Comparison of ENCODE assay signal across 22 cellular contexts in the genomic region with DNA sequence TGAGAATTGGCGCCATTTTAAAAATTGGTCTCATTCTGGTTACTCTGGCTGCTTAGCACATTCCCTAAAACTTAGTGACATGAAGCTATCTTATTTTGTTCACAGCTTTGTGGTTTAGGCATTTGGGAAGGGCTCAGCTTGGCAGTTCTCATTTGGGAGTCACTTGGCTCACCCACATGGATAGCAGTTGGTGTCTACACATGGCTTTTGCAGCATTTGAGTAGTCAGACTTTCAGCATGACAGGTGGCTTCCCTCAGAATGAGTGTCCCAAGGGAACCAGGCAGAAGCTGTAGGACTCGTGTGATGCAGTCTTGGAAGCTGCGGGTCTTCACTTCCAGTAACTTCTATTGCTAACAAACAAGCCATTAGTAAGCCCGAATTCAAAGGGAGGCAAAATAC.
"Had no signal": no experiment of that assay in that cellular context is flagged by ENCODE, and none has a peak within 500 bp of the region (broad histone marks: within the 10 kb centered on the region; RNA-seq: fewer than 3 reads in every experiment).

No MANE protein-coding gene starts in this region.

- DNase-seq: activated CD4-positive, alpha-beta T cell treated with anti-CD3 and anti-CD28 coated beads for 4 hours; activated CD4-positive, alpha-beta T cell treated with anti-CD3 and anti-CD28 coated beads, Interleukin-2, amount 50 U/mL, for 48 hours; activated CD4-positive, CD25-positive, alpha-beta regulatory T cell; activated CD8-positive, alpha-beta memory T cell treated with anti-CD3 and anti-CD28 coated beads, Interleukin-2, amount 50 U/mL, for 48 hours; activated naive CD4-positive, alpha-beta T cell treated with anti-CD3 and anti-CD28 coated beads for 36 hours; activated naive CD8-positive, alpha-beta T cell treated with anti-CD3 and anti-CD28 coated beads, Interleukin-2, amount 10 ng/mL, durations not matched to agents 7 days and 5 days; activated T-cell treated with anti-CD3 and anti-CD28 coated beads, Interleukin-2, amount 50 U/mL, for 4 hours; amniotic stem cell; dorsolateral prefrontal cortex; effector memory CD8-positive, alpha-beta T cell; gastrocnemius medialis; nucleus accumbens; stimulated activated CD4-positive, alpha-beta T cell treated with anti-CD3 and anti-CD28 coated beads, Interleukin-15, amount 100 ng/mL, for 24 hours; transverse colon had no signal

- H3K27ac Mint-ChIP-seq: activated naive CD4-positive, alpha-beta T cell treated with anti-CD3 and anti-CD28 coated beads for 36 hours; activated naive CD8-positive, alpha-beta T cell treated with anti-CD3 and anti-CD28 coated beads, Interleukin-2, amount 10 ng/mL, durations not matched to agents 7 days and 5 days; effector memory CD8-positive, alpha-beta T cell; memory B cell; stimulated activated memory B cell treated with anti-CD40 and anti-IgM and Interleukin-4, amounts not matched to agents 10 μg/mL and 1 μg/mL and 100 μg/mL, for 72 hours; T-helper 1 cell treated with Interleukin-12 subunit alpha and Interleukin-12 subunit beta and Interleukin-4 antibody, amounts not matched to agents 30 μg/mL and 1 μg/mL, for 36 hours had no signal

- H3K9me3 Mint-ChIP-seq: T-helper 1 cell treated with Interleukin-12 subunit alpha and Interleukin-12 subunit beta and Interleukin-4 antibody, amounts not matched to agents 30 μg/mL and 1 μg/mL, for 36 hours had no signal

- H3K4me1 Mint-ChIP-seq: activated naive CD8-positive, alpha-beta T cell treated with anti-CD3 and anti-CD28 coated beads, Interleukin-2, amount 10 ng/mL, durations not matched to agents 7 days and 5 days had no signal

- H3K27ac ChIP-seq: cardiac muscle cell, dorsolateral prefrontal cortex, gastrocnemius medialis, heart left ventricle, transverse colon had no signal

- H3K36me3 Mint-ChIP-seq: activated naive CD8-positive, alpha-beta T cell treated with anti-CD3 and anti-CD28 coated beads, Interleukin-2, amount 10 ng/mL, durations not matched to agents 7 days and 5 days had no signal

- H3K4me1 ChIP-seq: gastrocnemius medialis, heart left ventricle, transverse colon had no signal

- H3K9me3 ChIP-seq: gastrocnemius medialis, transverse colon had no signal

- ATAC-seq: activated T-cell treated with anti-CD3 and anti-CD28 coated beads, Interleukin-2, amount 50 U/mL, for 4 hours; effector memory CD8-positive, alpha-beta T cell; esophagus mucosa; gastrocnemius medialis; sciatic nerve; stimulated activated memory B cell treated with anti-CD40 and anti-IgM and Interleukin-4, amounts not matched to agents 10 μg/mL and 1 μg/mL and 100 μg/mL, for 72 hours had no signal

- H3K36me3 ChIP-seq: cardiac muscle cell, gastrocnemius medialis, heart left ventricle, transverse colon had no signal

- H3K4me3 ChIP-seq: cardiac muscle cell, dorsolateral prefrontal cortex, gastrocnemius medialis, heart left ventricle, smooth muscle cell, transverse colon had no signal

- H3K4me3 Mint-ChIP-seq: activated naive CD4-positive, alpha-beta T cell treated with anti-CD3 and anti-CD28 coated beads for 36 hours; activated naive CD8-positive, alpha-beta T cell treated with anti-CD3 and anti-CD28 coated beads, Interleukin-2, amount 10 ng/mL, durations not matched to agents 7 days and 5 days; activated T-cell treated with anti-CD3 and anti-CD28 coated beads, Interleukin-2, amount 50 U/mL, for 4 hours; effector memory CD8-positive, alpha-beta T cell; memory B cell; stimulated activated memory B cell treated with anti-CD40 and anti-IgM and Interleukin-4, amounts not matched to agents 10 μg/mL and 1 μg/mL and 100 μg/mL, for 72 hours; T-helper 1 cell treated with Interleukin-12 subunit alpha and Interleukin-12 subunit beta and Interleukin-4 antibody, amounts not matched to agents 30 μg/mL and 1 μg/mL, for 36 hours had no signal

- H3K27me3 Mint-ChIP-seq: effector memory CD8-positive, alpha-beta T cell; memory B cell; stimulated activated memory B cell treated with anti-CD40 and anti-IgM and Interleukin-4, amounts not matched to agents 10 μg/mL and 1 μg/mL and 100 μg/mL, for 72 hours had no signal

- H3K27me3 ChIP-seq: cardiac muscle cell, dorsolateral prefrontal cortex, gastrocnemius medialis, heart left ventricle, transverse colon had no signal
